ENCODE assay signal across 17 cellular contexts in the genomic region with DNA sequence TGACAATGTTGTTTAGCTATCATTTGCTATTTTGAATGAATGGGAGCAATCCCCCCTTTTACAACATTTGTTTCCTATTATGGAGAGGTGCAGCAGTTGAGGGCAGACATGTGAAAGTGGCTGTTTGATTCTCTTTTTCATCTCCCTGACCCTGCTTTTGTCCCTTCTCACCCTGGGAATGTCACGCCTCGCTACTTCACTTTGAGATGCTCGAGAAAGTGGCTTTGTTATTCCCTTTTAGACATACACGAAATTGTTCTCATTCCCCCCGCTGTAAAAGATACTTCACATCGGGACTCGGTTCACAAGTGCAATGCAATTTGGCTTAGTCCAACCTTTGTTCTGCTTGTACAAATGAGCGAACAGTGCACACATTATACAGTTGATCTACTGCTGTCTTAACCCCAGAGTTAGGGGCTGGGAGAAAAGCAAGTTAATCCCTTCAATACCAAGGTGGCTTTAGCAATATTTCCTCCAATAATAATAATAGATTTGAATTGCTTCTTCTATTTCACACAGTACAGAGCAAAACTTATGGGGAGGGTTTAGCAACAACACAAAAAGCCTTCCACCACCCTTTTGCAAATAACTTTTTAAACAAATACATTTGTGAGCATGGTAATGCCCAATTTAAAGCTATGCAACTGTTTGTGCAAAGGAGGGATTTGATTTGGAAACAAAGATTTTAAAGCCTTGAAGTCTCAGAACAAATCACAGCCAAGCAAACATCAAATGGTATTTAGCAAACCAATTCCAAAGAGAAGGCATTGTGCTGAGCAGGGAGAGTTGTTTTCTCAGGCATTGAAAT. TPM values are rescaled to one million over a fixed set of nuclear protein-coding genes. Genes with fewer than 3 reads are reported as not detected.
DNase-seq lines count a peak whose midpoint lies in the region; ATAC-seq, FAIRE-seq and TF ChIP-seq lines count a peak whose summit lies in the region.
"Had no signal": no experiment of that assay in that cellular context is flagged by ENCODE, and none has a peak within 500 bp of the region (broad histone marks: within the 10 kb centered on the region; RNA-seq: fewer than 3 reads in every experiment).

No MANE protein-coding gene starts in this region.

- H3K9ac ChIP-seq in MM.1S (ENCODE audit: low read length) (no peak overlapping the region), kidney (ENCODE audit: low read length in 2 of 2) (no peak overlapping the region)

- peaks cover 13% of the 10 kb centered on the region for H3F3A ChIP-seq in MM.1S (ENCODE audit: insufficient read depth, low read length)

- H3K4me3 Mint-ChIP-seq in activated CD8-positive, alpha-beta T cell treated with anti-CD3 and anti-CD28 coated beads, Interleukin-2, amount 10 ng/mL, durations not matched to agents 7 days and 5 days = peak overlapping the region; percentile 26
- no peak overlapping the region for H3K4me3 Mint-ChIP-seq in activated CD8-positive, alpha-beta T cell treated with anti-CD3 and anti-CD28 coated beads for 36 hours
- peak overlapping the region; percentile 76 for H3K4me3 Mint-ChIP-seq in activated T-helper 17 cell treated with anti-CD3 and anti-CD28 coated beads, Interleukin-2, amount 50 U/mL, for 72 hours
- H3K4me3 Mint-ChIP-seq: activated naive CD4-positive, alpha-beta T cell treated with anti-CD3 and anti-CD28 coated beads, Interleukin-2, amount 50 U/mL, for 24 hours had no signal

- TF ChIP-seq CTCF in activated CD8-positive, alpha-beta T cell treated with anti-CD3 and anti-CD28 coated beads for 36 hours (IDR thresholded peaks at IDR 0.05) = no peak
- TF ChIP-seq CTCF in MM.1S (IDR thresholded peaks at IDR 0.05; ENCODE audit: low read length) = no peak
- TF ChIP-seq CTCF in osteoblast (IDR thresholded peaks at IDR 0.05; ENCODE audit: extremely low read depth, low read depth, low read length) = no peak
- no peak for TF ChIP-seq CTCF in right atrium auricular region (IDR thresholded peaks at IDR 0.05)
- TF ChIP-seq CTCF in kidney (IDR thresholded peaks at IDR 0.05; ENCODE audit: borderline replicate concordance, extremely low read depth, insufficient read depth) = no peak

- H3K27me3 Mint-ChIP-seq in activated CD8-positive, alpha-beta T cell treated with anti-CD3 and anti-CD28 coated beads, Interleukin-2, amount 10 ng/mL, durations not matched to agents 7 days and 5 days (ENCODE audit: low read depth) = peaks cover 95% of the 10 kb centered on the region
- H3K27me3 Mint-ChIP-seq in activated CD8-positive, alpha-beta T cell treated with anti-CD3 and anti-CD28 coated beads for 36 hours = peaks cover 93% of the 10 kb centered on the region
- peaks cover 82% of the 10 kb centered on the region for H3K27me3 Mint-ChIP-seq in activated T-helper 17 cell treated with anti-CD3 and anti-CD28 coated beads, Interleukin-2, amount 50 U/mL, for 72 hours

- H3K27ac ChIP-seq in MM.1S (ENCODE audit: low read length) = no peak overlapping the region
- H3K27ac ChIP-seq in osteoblast (ENCODE audit: low read depth, low read length) = no peak overlapping the region
- H3K27ac ChIP-seq in right atrium auricular region = no peak overlapping the region
- no peak overlapping the region for H3K27ac ChIP-seq in kidney (ENCODE audit: low read depth in 2 of 2, low read length in 2 of 2)
- H3K27ac ChIP-seq: neutrophil, Peyer's patch, transverse colon, VCaP had no signal

- no peak for ATAC-seq in activated CD8-positive, alpha-beta T cell treated with anti-CD3 and anti-CD28 coated beads, Interleukin-2, amount 10 ng/mL, durations not matched to agents 7 days and 5 days
- ATAC-seq in activated CD8-positive, alpha-beta T cell treated with anti-CD3 and anti-CD28 coated beads for 36 hours = no peak
- ATAC-seq in activated T-helper 17 cell treated with anti-CD3 and anti-CD28 coated beads, Interleukin-2, amount 50 U/mL, for 72 hours (replicated peaks) = no peak
- ATAC-seq: effector memory CD8-positive, alpha-beta T cell had no signal

- POLR2A ChIA-PET in activated CD8-positive, alpha-beta T cell treated with anti-CD3 and anti-CD28 coated beads, Interleukin-2, amount 10 ng/mL, durations not matched to agents 7 days and 5 days (lab: Charles Lee) = no interaction called here
- POLR2A ChIA-PET in activated CD8-positive, alpha-beta T cell treated with anti-CD3 and anti-CD28 coated beads for 36 hours (lab: Charles Lee) = interaction anchor here (1.5 kb wide), 1 partner anchor 200 kb away, joined by 3 read pairs; no protein-coding TSS in a partner anchor

- H3K27me3 ChIP-seq in MM.1S (replicated peaks; ENCODE audit: insufficient read depth, low read length) (no peaks in the 10 kb centered on the region), osteoblast (ENCODE audit: insufficient read depth, low read length) (peaks cover 99% of the 10 kb centered on the region), right atrium auricular region (peaks cover 65 to 97% of the 10 kb centered on the region in 2 donors)

- H3K4me1 ChIP-seq in MM.1S (ENCODE audit: low read length) (peaks cover 20% of the 10 kb centered on the region), osteoblast (ENCODE audit: insufficient read depth, low read length) (no peaks in the 10 kb centered on the region), right atrium auricular region (peaks cover 0 to 9% of the 10 kb centered on the region in 2 donors), kidney (ENCODE audit: control insufficient read depth in 1 of 2, insufficient read depth in 1 of 2, low read depth in 1 of 2, low read length in 2 of 2) (peaks cover 0 to 3% of the 10 kb centered on the region in 2 donors)
- H3K4me1 ChIP-seq: Caco-2 had no signal

- no peaks in the 10 kb centered on the region for H3K9me3 Mint-ChIP-seq in activated CD8-positive, alpha-beta T cell treated with anti-CD3 and anti-CD28 coated beads, Interleukin-2, amount 10 ng/mL, durations not matched to agents 7 days and 5 days (ENCODE audit: insufficient read depth)
- peaks cover 6% of the 10 kb centered on the region for H3K9me3 Mint-ChIP-seq in activated CD8-positive, alpha-beta T cell treated with anti-CD3 and anti-CD28 coated beads for 36 hours
- peaks cover 12% of the 10 kb centered on the region for H3K9me3 Mint-ChIP-seq in activated T-helper 17 cell treated with anti-CD3 and anti-CD28 coated beads, Interleukin-2, amount 50 U/mL, for 72 hours

- H3K4me3 ChIP-seq in MM.1S (ENCODE audit: low read length) (no peak overlapping the region), osteoblast (ENCODE audit: insufficient read depth, low read length) (no peak overlapping the region), right atrium auricular region (no peak overlapping the region), kidney (ENCODE audit: low read length in 2 of 2) (no peak overlapping the region)
- H3K4me3 ChIP-seq: lung, Peyer's patch, transverse colon had no signal

- H3K9me3 ChIP-seq in MM.1S (replicated peaks; ENCODE audit: insufficient read depth, low read length) (no peaks in the 10 kb centered on the region), osteoblast (ENCODE audit: low read depth, low read length) (no peaks in the 10 kb centered on the region), right atrium auricular region (no peaks in the 10 kb centered on the region), kidney (ENCODE audit: control insufficient read depth in 1 of 2, low read length in 2 of 2) (no peaks in the 10 kb centered on the region)
- H3K9me3 ChIP-seq: Caco-2, neutrophil, Peyer's patch, transverse colon had no signal

- H3K9me2 ChIP-seq in MM.1S (replicated peaks; ENCODE audit: insufficient read depth, low read length) = no peaks in the 10 kb centered on the region

- no peak overlapping the region for H3K27ac Mint-ChIP-seq in activated CD8-positive, alpha-beta T cell treated with anti-CD3 and anti-CD28 coated beads, Interleukin-2, amount 10 ng/mL, durations not matched to agents 7 days and 5 days
- no peak overlapping the region for H3K27ac Mint-ChIP-seq in activated CD8-positive, alpha-beta T cell treated with anti-CD3 and anti-CD28 coated beads for 36 hours
- no peak overlapping the region for H3K27ac Mint-ChIP-seq in activated T-helper 17 cell treated with anti-CD3 and anti-CD28 coated beads, Interleukin-2, amount 50 U/mL, for 72 hours
- H3K27ac Mint-ChIP-seq: effector memory CD8-positive, alpha-beta T cell had no signal

- H3K36me3 ChIP-seq in MM.1S (replicated peaks; ENCODE audit: insufficient read depth, low read length) = no peaks in the 10 kb centered on the region
- no peaks in the 10 kb centered on the region for H3K36me3 ChIP-seq in osteoblast (ENCODE audit: insufficient read depth, low read length)
- no peaks in the 10 kb centered on the region for H3K36me3 ChIP-seq in right atrium auricular region
- H3K36me3 ChIP-seq in kidney (ENCODE audit: control insufficient read depth in 1 of 2, insufficient read depth in 2 of 2, low read length in 2 of 2) = no peaks in the 10 kb centered on the region
- H3K36me3 ChIP-seq: neutrophil, Peyer's patch, transverse colon had no signal

- H3K79me2 ChIP-seq in MM.1S (ENCODE audit: low read length) (no peaks in the 10 kb centered on the region), osteoblast (ENCODE audit: insufficient read depth, low read length) (no peaks in the 10 kb centered on the region)

- 0 out of 2 replicates have a peak overlapping the region, but pooled peaks have one; percentile 5 for H2AFZ ChIP-seq in MM.1S (ENCODE audit: low read length)
- no peak overlapping the region for H2AFZ ChIP-seq in osteoblast (ENCODE audit: low read length)

- FAIRE-seq in kidney (lab: Jason Lieb, UNC) = no peak

- peaks cover 16% of the 10 kb centered on the region for H3K36me3 Mint-ChIP-seq in activated CD8-positive, alpha-beta T cell treated with anti-CD3 and anti-CD28 coated beads, Interleukin-2, amount 10 ng/mL, durations not matched to agents 7 days and 5 days (ENCODE audit: low read depth)
- H3K36me3 Mint-ChIP-seq in activated CD8-positive, alpha-beta T cell treated with anti-CD3 and anti-CD28 coated beads for 36 hours (ENCODE audit: low read depth) = peaks cover 6% of the 10 kb centered on the region
- peaks cover 25% of the 10 kb centered on the region for H3K36me3 Mint-ChIP-seq in activated T-helper 17 cell treated with anti-CD3 and anti-CD28 coated beads, Interleukin-2, amount 50 U/mL, for 72 hours (ENCODE audit: low read depth)

- H3K4me2 ChIP-seq in MM.1S (ENCODE audit: low read depth, low read length) = peak overlapping the region; percentile 91; the same call in 1 of the 2 replicates
- no peak overlapping the region for H3K4me2 ChIP-seq in osteoblast (ENCODE audit: insufficient read depth, low read length)

- DNase-seq in activated CD8-positive, alpha-beta T cell treated with anti-CD3 and anti-CD28 coated beads, Interleukin-2, amount 10 ng/mL, durations not matched to agents 7 days and 5 days = no peak
- DNase-seq in activated CD8-positive, alpha-beta T cell treated with anti-CD3 and anti-CD28 coated beads for 36 hours = no peak
- DNase-seq in MM.1S = no peak
- DNase-seq in osteoblast (ENCODE audit: insufficient read length, low spot score, missing footprints) = peak; percentile 75
- no peak for DNase-seq in stimulated activated CD4-positive, alpha-beta T cell treated with anti-CD3 and anti-CD28 coated beads, Interleukin-12 subunit alpha, Interleukin-12 subunit beta, amount 100 ng/mL, for 4 hours
- DNase-seq in right atrium auricular region (ENCODE audit: low spot score) = no peak
- DNase-seq in kidney = no peak
- DNase-seq: Caco-2; effector memory CD8-positive, alpha-beta T cell; Peyer's patch; transverse colon had no signal

- peaks cover 88% of the 10 kb centered on the region for H3K4me1 Mint-ChIP-seq in activated CD8-positive, alpha-beta T cell treated with anti-CD3 and anti-CD28 coated beads, Interleukin-2, amount 10 ng/mL, durations not matched to agents 7 days and 5 days (ENCODE audit: low read depth)
- H3K4me1 Mint-ChIP-seq in activated CD8-positive, alpha-beta T cell treated with anti-CD3 and anti-CD28 coated beads for 36 hours (ENCODE audit: low read depth) = peaks cover 49% of the 10 kb centered on the region
- H3K4me1 Mint-ChIP-seq in activated T-helper 17 cell treated with anti-CD3 and anti-CD28 coated beads, Interleukin-2, amount 50 U/mL, for 72 hours = peaks cover 14% of the 10 kb centered on the region

- H4K20me1 ChIP-seq in MM.1S (ENCODE audit: insufficient read depth, low read length) (no peaks in the 10 kb centered on the region), osteoblast (ENCODE audit: insufficient read depth, low read length) (no peaks in the 10 kb centered on the region)

- intact Hi-C loops in activated CD8-positive, alpha-beta T cell treated with anti-CD3 and anti-CD28 coated beads for 36 hours (cut with micrococcal nuclease) = no loop called here
- intact Hi-C loops in kidney (cut with DNase I) = no loop called here

- CTCF ChIA-PET in activated CD8-positive, alpha-beta T cell treated with anti-CD3 and anti-CD28 coated beads, Interleukin-2, amount 10 ng/mL, durations not matched to agents 7 days and 5 days (lab: Charles Lee) = interaction anchor here (0.9 to 11.5 kb wide), 13 partner anchors 8 to 328 kb away, joined by 3 to 110 read pairs (median 5); no protein-coding TSS in a partner anchor
- CTCF ChIA-PET in activated CD8-positive, alpha-beta T cell treated with anti-CD3 and anti-CD28 coated beads for 36 hours (lab: Charles Lee) = interaction anchor here (1.1 to 3.7 kb wide), 7 partner anchors 17 to 328 kb away, joined by 3 to 21 read pairs (median 3); no protein-coding TSS in a partner anchor

RNA-seq across cellular contexts. Expression of a gene that starts 5.7 kb away (rescaled TPM):
- under 1 TPM; 0.50 to 0.52 TPM for total RNA-seq in activated CD8-positive, alpha-beta T cell treated with anti-CD3 and anti-CD28 coated beads, Interleukin-2, amount 10 ng/mL, durations not matched to agents 7 days and 5 days
- under 1 TPM; 0.13 to 0.36 TPM for total RNA-seq in activated CD8-positive, alpha-beta T cell treated with anti-CD3 and anti-CD28 coated beads for 36 hours
- total RNA-seq in activated T-helper 17 cell treated with anti-CD3 and anti-CD28 coated beads, Interleukin-2, amount 50 U/mL, for 72 hours = 1 to 10 TPM in 1 of 2 donors, under 1 TPM in 1; 0.77 to 1.1 TPM
- total RNA-seq in osteoblast (not detected in 2 replicates), right atrium auricular region (not detected), kidney (not detected)
- polyA plus RNA-seq in kidney (ENCODE audit: insufficient read depth, low read depth, low replicate concordance) = not detected
- total RNA-seq: Caco-2, lung, Peyer's patch, skeletal muscle tissue, transverse colon had no signal
